9 cellular contexts compared by ENCODE assay signal in the genomic region with DNA sequence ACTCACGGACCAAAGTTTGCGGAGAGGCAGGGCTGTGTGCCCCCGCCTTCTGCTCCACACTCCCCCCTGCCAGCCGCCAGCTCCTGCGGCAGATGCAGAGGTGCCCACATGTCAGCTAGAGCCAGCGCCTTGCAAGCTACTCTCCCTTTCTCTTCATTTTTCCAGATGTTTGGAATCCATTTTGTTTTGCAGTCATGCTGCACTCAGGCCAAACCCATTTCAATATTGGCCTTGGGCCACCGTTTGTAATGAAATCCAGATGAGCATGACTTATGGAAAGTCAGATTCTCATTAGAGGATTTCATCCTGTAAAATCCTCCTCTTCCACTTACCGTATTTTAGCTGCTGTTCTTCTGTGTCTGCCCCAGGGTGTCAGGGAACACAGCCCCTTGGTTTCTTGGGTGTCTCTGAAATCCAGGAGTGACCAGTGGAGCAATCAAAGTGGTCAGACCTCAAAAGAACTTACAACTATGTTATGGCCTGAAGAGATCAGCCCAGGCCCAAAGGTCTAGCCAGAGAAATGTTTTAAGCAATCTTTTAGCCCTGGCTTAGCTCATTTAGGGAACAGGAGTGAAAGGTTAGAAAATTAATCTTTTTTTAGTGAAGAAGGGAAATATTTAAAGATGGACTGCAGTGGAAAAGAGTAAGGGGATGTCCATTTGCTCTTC.
DNase-seq lines count a peak whose midpoint lies in the region; ATAC-seq and TF ChIP-seq lines count a peak whose summit lies in the region.
"Had no signal": no experiment of that assay in that cellular context is flagged by ENCODE, and none has a peak within 500 bp of the region (broad histone marks: within the 10 kb centered on the region; RNA-seq: fewer than 3 reads in every experiment).

No MANE protein-coding gene starts in this region.

- H3K9me3 ChIP-seq in mucosa of descending colon: no peaks in the 10 kb centered on the region
- H3K9me3 ChIP-seq in transverse colon: no peaks in the 10 kb centered on the region

- no peak for DNase-seq in activated T-cell treated with anti-CD3 and anti-CD28 coated beads, Interleukin-2, amount 50 U/mL, for 24 hours
- no peak for DNase-seq in activated T-cell treated with anti-CD3 and anti-CD28 coated beads, Interleukin-2, amount 50 U/mL, for 1 hour
- DNase-seq in choroid plexus epithelial cell (ENCODE audit: low read depth) (peak; percentile 67), mucosa of descending colon (peak in 2 of 3 donors; percentile 42), transverse colon (no peak), DMS153 treated with DMSO at 0.1 percent for 48 hours (lab: John Stamatoyannopoulos, UW; ENCODE audit: unreplicated experiment) (no peak)
- DNase-seq: mammary epithelial cell had no signal

- H3K27me3 ChIP-seq in transverse colon: no peaks in the 10 kb centered on the region

- H3K4me1 ChIP-seq in mucosa of descending colon (ENCODE audit: low read depth): peaks cover 5% of the 10 kb centered on the region
- peaks cover 10 to 39% (median 18%) of the 10 kb centered on the region in 4 donors for H3K4me1 ChIP-seq in transverse colon

- 33 to 61% methylated on average over 1 to 8 of the region's 8 CpGs for WGBS in transverse colon (ENCODE audit: low coverage in 1 of 2), 2 donors

- H3K36me3 Mint-ChIP-seq in activated T-cell treated with anti-CD3 and anti-CD28 coated beads, Interleukin-2, amount 50 U/mL, for 24 hours (ENCODE audit: low read depth): peaks cover 92% of the 10 kb centered on the region

- TF ChIP-seq CTCF in choroid plexus epithelial cell (conservative IDR thresholded peaks at IDR 0.05; ENCODE audit: low read depth, low read length): no peak
- TF ChIP-seq CTCF in mucosa of descending colon (IDR thresholded peaks at IDR 0.05): no peak
- TF ChIP-seq CTCF in transverse colon (IDR thresholded peaks at IDR 0.05): no peak

- H3K27ac ChIP-seq in transverse colon: peak overlapping the region; percentile 63 to 78 (median 72)

- in situ Hi-C loops in transverse colon (cut with MboI; ENCODE audit: low pct_ligation_motif_present in 1 of 4, low pct_unique_long_range_greater_than_20kb in 1 of 4, low sequenced_read_pairs in 3 of 4): no loop called here

- no peak for ATAC-seq in mucosa of descending colon
- no peak for ATAC-seq in GM21528 (IDR thresholded peaks at IDR 0.05; ENCODE audit: low FRiP score, unreplicated experiment)
- no peak for ATAC-seq in HG03025 (IDR thresholded peaks at IDR 0.05; ENCODE audit: low FRiP score, unreplicated experiment)

- H3K9me3 Mint-ChIP-seq in activated T-cell treated with anti-CD3 and anti-CD28 coated beads, Interleukin-2, amount 50 U/mL, for 24 hours: no peaks in the 10 kb centered on the region

- no peak for TF ChIP-seq POLR2A in transverse colon (IDR thresholded peaks at IDR 0.05)

- intact Hi-C loops in mucosa of descending colon (cut with DNase I, micrococcal nuclease) (no loop called here), transverse colon (cut with DNase I; ENCODE audit: low total_unique reads) (loop anchor here (10.0 kb wide), 2 partner anchors 64 to 124 kb away; a partner anchor contains a TSS)

- H3K27ac Mint-ChIP-seq in activated T-cell treated with anti-CD3 and anti-CD28 coated beads, Interleukin-2, amount 50 U/mL, for 24 hours: peak overlapping the region; percentile 53

- H3K27me3 Mint-ChIP-seq in activated T-cell treated with anti-CD3 and anti-CD28 coated beads, Interleukin-2, amount 50 U/mL, for 24 hours: no peaks in the 10 kb centered on the region

- H3K4me3 Mint-ChIP-seq in activated T-cell treated with anti-CD3 and anti-CD28 coated beads, Interleukin-2, amount 50 U/mL, for 24 hours: no peak overlapping the region

- peaks cover 21% of the 10 kb centered on the region for H3K4me1 Mint-ChIP-seq in activated T-cell treated with anti-CD3 and anti-CD28 coated beads, Interleukin-2, amount 50 U/mL, for 24 hours (ENCODE audit: low read depth)

- no peak for TF ChIP-seq EP300 in transverse colon (IDR thresholded peaks at IDR 0.05; ENCODE audit: low read depth)

- H3K4me3 ChIP-seq in choroid plexus epithelial cell (ENCODE audit: low read depth, low read length) (no peak overlapping the region), mucosa of descending colon (no peak overlapping the region), transverse colon (no peak overlapping the region)

- H3K36me3 ChIP-seq in mucosa of descending colon (ENCODE audit: low read depth) (no peaks in the 10 kb centered on the region), transverse colon (no peaks in the 10 kb centered on the region)

Comparison
In these comparisons a context has a peak if more than half of its experiments do, and no peak if none do; other contexts are left out.
1. DNase-seq: peak in choroid plexus epithelial cell (single experiment) and mucosa of descending colon (2 of 3); none in activated T-cell treated with anti-CD3 and anti-CD28 coated beads, Interleukin-2, amount 50 U/mL, for 24 hours (single experiment), activated T-cell treated with anti-CD3 and anti-CD28 coated beads, Interleukin-2, amount 50 U/mL, for 1 hour (single experiment), transverse colon (single experiment) and DMS153 treated with DMSO at 0.1 percent for 48 hours (single experiment).